In the genomic region with DNA sequence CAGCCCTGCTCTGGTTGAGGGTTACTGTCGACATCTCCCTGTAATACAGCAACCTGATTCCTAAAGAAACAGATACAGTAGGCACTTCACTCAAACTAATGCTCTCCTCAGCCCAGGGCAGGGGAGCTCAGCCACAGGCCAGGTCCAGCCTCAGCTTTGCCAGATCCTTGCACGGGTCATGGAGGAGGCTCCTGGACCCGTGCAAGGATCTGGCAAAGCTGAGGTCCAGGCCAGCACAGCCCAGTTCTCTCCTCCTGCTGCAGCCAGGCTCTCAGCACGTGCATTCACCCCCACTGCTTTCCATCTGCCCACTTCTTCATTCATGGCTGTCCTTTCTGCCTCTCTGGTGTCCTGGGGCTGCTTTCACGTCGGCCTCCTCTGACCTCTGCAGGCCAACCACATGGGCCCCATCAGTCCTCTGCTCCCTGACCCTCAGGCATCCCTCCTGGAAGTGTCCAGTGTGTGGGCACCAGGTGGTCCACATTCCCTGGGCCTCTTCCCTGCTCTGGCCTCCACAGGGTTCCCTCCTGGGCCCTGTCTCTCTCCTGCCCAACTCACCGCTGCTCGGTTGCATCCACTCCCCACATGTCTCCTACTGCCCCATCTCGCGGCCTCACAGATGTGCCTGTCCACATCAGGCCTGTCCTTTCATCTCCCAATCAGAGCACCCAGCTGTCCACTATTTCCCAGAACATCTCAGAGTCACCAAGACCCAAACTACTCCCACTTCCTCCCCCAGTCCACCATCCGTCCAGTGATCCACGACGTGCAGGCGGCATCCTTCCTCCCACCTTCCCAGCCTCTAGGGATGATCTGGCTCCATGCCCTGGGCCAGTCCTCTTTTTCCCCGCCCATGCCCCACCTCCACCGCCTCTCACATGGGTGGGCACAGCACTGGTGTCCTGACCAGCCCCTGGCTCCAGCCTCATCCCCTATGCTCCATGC, we compare ENCODE assay signal across 26 cellular contexts. TPM values are rescaled to one million over a fixed set of nuclear protein-coding genes. Genes with fewer than 3 reads are reported as not detected.
DNase-seq lines count a peak whose midpoint lies in the region; FAIRE-seq and TF ChIP-seq lines count a peak whose summit lies in the region.
"Had no signal": no experiment of that assay in that cellular context is flagged by ENCODE, and none has a peak within 500 bp of the region (broad histone marks: within the 10 kb centered on the region; RNA-seq: fewer than 3 reads in every experiment).

No MANE protein-coding gene starts in this region.

- H3K9me1 ChIP-seq in keratinocyte (ENCODE audit: control insufficient read depth, extremely low read depth, insufficient read depth, low read length) = no peaks in the 10 kb centered on the region

- H2AFZ ChIP-seq in keratinocyte (ENCODE audit: control insufficient read depth, low read length) = no peak overlapping the region

- in situ Hi-C loops in G401 (cut with HindIII; ENCODE audit: low sequenced_read_pairs) = no loop called here

- dilution Hi-C loops in keratinocyte (cut with MboI; ENCODE audit: extremely low pct_ligation_motif_present, low sequenced_read_pairs) = no loop called here

- TF ChIP-seq POLR2A in sigmoid colon (IDR thresholded peaks at IDR 0.05) = no peak

- no peaks in the 10 kb centered on the region for H3K36me3 ChIP-seq in keratinocyte (ENCODE audit: control insufficient read depth in 2 of 2, extremely low read depth in 1 of 2, insufficient read depth in 2 of 2, low read length in 2 of 2)
- H3K36me3 ChIP-seq in sigmoid colon = no peaks in the 10 kb centered on the region
- H3K36me3 ChIP-seq: BLaER1, cardiac muscle cell, HAP-1, Peyer's patch, SJCRH30 had no signal

- H3K9me3 ChIP-seq in keratinocyte (ENCODE audit: control insufficient read depth, low read depth, low read length) (no peaks in the 10 kb centered on the region), sigmoid colon (no peaks in the 10 kb centered on the region)
- H3K9me3 ChIP-seq: BLaER1, Caco-2, HAP-1, Peyer's patch, SJCRH30 had no signal

- peaks cover 45% of the 10 kb centered on the region for H3K4me1 ChIP-seq in keratinocyte (ENCODE audit: control insufficient read depth, extremely low read depth, insufficient read depth, low read length)
- H3K4me1 ChIP-seq in sigmoid colon = no peaks in the 10 kb centered on the region
- H3K4me1 ChIP-seq: Caco-2, HAP-1, Peyer's patch had no signal

- no peaks in the 10 kb centered on the region for H3K79me2 ChIP-seq in keratinocyte (ENCODE audit: control insufficient read depth, insufficient read depth, low read length)

- no peak for TF ChIP-seq CTCF in keratinocyte (optimal IDR thresholded peaks at IDR 0.05 in 1 of 3, IDR thresholded peaks at IDR 0.05 in 1 of 3, conservative IDR thresholded peaks at IDR 0.05 in 1 of 3; ENCODE audit: extremely low read depth in 1 of 3, insufficient read depth in 2 of 3, low read length in 3 of 3)
- TF ChIP-seq CTCF in sigmoid colon (IDR thresholded peaks at IDR 0.05) = no peak

- H3K27ac ChIP-seq in keratinocyte (ENCODE audit: control insufficient read depth, insufficient read depth, low read length) (peak overlapping the region; percentile 32), sigmoid colon (no peak overlapping the region)
- H3K27ac ChIP-seq: BLaER1, cardiac muscle cell, Peyer's patch, SJCRH30 had no signal

- no peaks in the 10 kb centered on the region for H4K20me1 ChIP-seq in keratinocyte (ENCODE audit: control insufficient read depth, extremely low read depth, insufficient read depth, low read length)
- H4K20me1 ChIP-seq: BLaER1 had no signal

- DNase-seq in G401 (ENCODE audit: low spot score) (peak; percentile 95), cerebellar cortex (ENCODE audit: low spot score) (peak; percentile 92), keratinocyte (ENCODE audit: low read depth, low spot score) (no peak), sigmoid colon (peak; percentile 55), NCI-H2107 (lab: John Stamatoyannopoulos, UW) (no peak), inferior parietal cortex (ENCODE audit: extremely low spot score) (no peak)
- DNase-seq in activated effector memory CD4-positive, alpha-beta T cell treated with anti-CD3 and anti-CD28 coated beads, Interleukin-2, amount 50 U/mL, for 16 hours = no peak
- DNase-seq: activated B cell treated with CpG ODN at 0.5 μM for 24 hours, Caco-2, dermis blood vessel endothelial cell, DMS79, GF-D8, NCI-H2029 treated with DMSO at 0.1 percent for 48 hours, NCI-H226, NCI-H748 treated with DMSO at 0.1 percent for 48 hours, Peyer's patch, SJCRH30, T-cell had no signal

- FAIRE-seq in keratinocyte (lab: Jason Lieb, UNC) = no peak
- FAIRE-seq: GM18507, K562 had no signal

- 79 to 86% methylated on average over 16 of the region's 16 CpGs for WGBS in sigmoid colon, 2 donors

- H3K4me3 ChIP-seq in keratinocyte (ENCODE audit: control insufficient read depth in 2 of 3, extremely low read depth in 1 of 3, insufficient read depth in 2 of 3, low read depth in 1 of 3, low read length in 3 of 3) (no peak overlapping the region), sigmoid colon (no peak overlapping the region)
- H3K4me3 ChIP-seq: BLaER1, cardiac muscle cell, HAP-1, K562, lung, Peyer's patch, SJCRH30 had no signal

- no peak overlapping the region for H3K4me2 ChIP-seq in keratinocyte (ENCODE audit: control insufficient read depth, extremely low read depth, insufficient read depth, low read depth, low read length)
- H3K4me2 ChIP-seq: BLaER1 had no signal

- H3K27me3 ChIP-seq in keratinocyte (ENCODE audit: control insufficient read depth, extremely low read depth, insufficient read depth, low read length) (no peaks in the 10 kb centered on the region), sigmoid colon (no peaks in the 10 kb centered on the region)
- H3K27me3 ChIP-seq: BLaER1, cardiac muscle cell, Peyer's patch, SJCRH30 had no signal

- TF ChIP-seq EP300 in sigmoid colon (IDR thresholded peaks at IDR 0.05) = no peak

- no peak overlapping the region for H3K9ac ChIP-seq in keratinocyte (ENCODE audit: control insufficient read depth, extremely low read depth, insufficient read depth, low read length)
- H3K9ac ChIP-seq: BLaER1 had no signal

- intact Hi-C loops in sigmoid colon (cut with DNase I) = no loop called here

RNA-seq across cellular contexts. Expression of a gene that starts 11.8 kb away (rescaled TPM):
- total RNA-seq in G401 (2014; rRNA removed; shearing (Covaris generic)) = not detected in 2 replicates
- 0.01 TPM in 1 of 3 replicates, not detected in the others for polyA plus RNA-seq in keratinocyte
- polyA plus RNA-seq in keratinocyte (2011; ENCODE audit: low read depth) = 0.06 TPM
- not detected in 2 replicates for polyA plus RNA-seq in keratinocyte (2011; cell fraction: cytosol; rRNA removed)
- polyA plus RNA-seq in keratinocyte (2011; cell fraction: nucleus; rRNA removed) = 0.01 and 0.05 TPM in 2 replicates
- polyA plus RNA-seq in keratinocyte (2012; ENCODE audit: low replicate concordance) = 0.04 TPM in 1 of 2 replicates, not detected in the other
- 0.03 to 0.16 TPM (median 0.13 TPM) in 3 replicates for polyA minus RNA-seq in keratinocyte
- not detected for polyA minus RNA-seq in keratinocyte (2011; cell fraction: cytosol; rRNA and poly(A)+ RNA removed)
- not detected in 2 replicates for polyA minus RNA-seq in keratinocyte (2011; cell fraction: nucleus; rRNA and poly(A)+ RNA removed)
- total RNA-seq in sigmoid colon = 10 to 100 TPM; 14.2 to 27.2 (median 17.7) TPM
- polyA plus RNA-seq in sigmoid colon = 10 to 100 TPM in 2 of 3 donors, 1 to 10 TPM in 1; 1.8 to 14.5 (median 10.6) TPM
- total RNA-seq: activated B cell treated with CpG ODN at 0.5 μM for 24 hours, Caco-2, progenitor cell of endocrine pancreas, SJCRH30 had no signal

RNA-seq across cellular contexts. Expression of a gene that starts 48.4 kb away (rescaled TPM):
- not detected in 2 replicates for total RNA-seq in G401 (2014; rRNA removed; shearing (Covaris generic))
- polyA plus RNA-seq in keratinocyte = 2.1 to 6.2 TPM (median 4.7 TPM) in 3 replicates
- 8.9 TPM for polyA plus RNA-seq in keratinocyte (2011; ENCODE audit: low read depth)
- polyA plus RNA-seq in keratinocyte (2011; cell fraction: cytosol; rRNA removed) = 2.0 and 2.1 TPM in 2 replicates
- 11.2 and 11.4 TPM in 2 replicates for polyA plus RNA-seq in keratinocyte (2011; cell fraction: nucleus; rRNA removed)
- 1.9 and 19.0 TPM in 2 replicates for polyA plus RNA-seq in keratinocyte (2012; ENCODE audit: low replicate concordance)
- polyA minus RNA-seq in keratinocyte = 1.6 to 4.6 TPM (median 3.7 TPM) in 3 replicates
- polyA minus RNA-seq in keratinocyte (2011; cell fraction: cytosol; rRNA and poly(A)+ RNA removed) = 3.8 TPM
- 9.2 and 9.4 TPM in 2 replicates for polyA minus RNA-seq in keratinocyte (2011; cell fraction: nucleus; rRNA and poly(A)+ RNA removed)
- 10 to 100 TPM in 3 of 4 donors, 1 to 10 TPM in 1; 8.6 to 26.6 (median 14.6) TPM for total RNA-seq in sigmoid colon
- 1 to 10 TPM; 1.8 to 7.3 (median 3.2) TPM for polyA plus RNA-seq in sigmoid colon
- total RNA-seq: activated B cell treated with CpG ODN at 0.5 μM for 24 hours, HT1080, SJCRH30 had no signal

Comparison
In these comparisons a context has a peak if more than half of its experiments do, and no peak if none do; other contexts are left out.
1. DNase-seq: peak in G401 (single experiment), cerebellar cortex (single experiment) and sigmoid colon (single experiment); none in keratinocyte (single experiment), activated effector memory CD4-positive, alpha-beta T cell treated with anti-CD3 and anti-CD28 coated beads, Interleukin-2, amount 50 U/mL, for 16 hours (single experiment), NCI-H2107 (single experiment) and inferior parietal cortex (single experiment).
2. RNA of a gene that starts 11.8 kb away (total RNA-seq): 14.2 to 27.2 TPM in sigmoid colon; not detected in G401; every median in the first group is over 10 times any median in the second.